ENCODE assay signal across 10 cellular contexts in genomic region chr11:44592125-44592643, GRCh38. TPM values are rescaled to one million over a fixed set of nuclear protein-coding genes. Genes with fewer than 3 reads are reported as not detected.
A peak's percentile ranks its signal among the peaks of the same experiment; 100 is the strongest.
DNase-seq lines count a peak whose midpoint lies in the region; ATAC-seq and TF ChIP-seq lines count a peak whose summit lies in the region.
"Had no signal": no experiment of that assay in that cellular context is flagged by ENCODE, and none has a peak within 500 bp of the region (broad histone marks: within the 10 kb centered on the region; RNA-seq: fewer than 3 reads in every experiment).

No MANE protein-coding gene starts in this region.

- no peaks in the 10 kb centered on the region for H3K79me2 ChIP-seq in ACC112 (ENCODE audit: control insufficient read depth, insufficient read depth, low read length, unreplicated experiment)

- no peaks in the 10 kb centered on the region for H3K36me3 ChIP-seq in ACC112 (ENCODE audit: insufficient read depth, low read length)

- POLR2A ChIA-PET in naive thymus-derived CD8-positive, alpha-beta T cell (lab: Charles Lee), result interaction anchor here (1.0 to 1.2 kb wide), 2 partner anchors 18 to 19 kb away, joined by 3 read pairs; no protein-coding TSS in a partner anchor

- peak overlapping the region in 6 of 10 donors; percentile 21 to 88 (median 41) for H3K27ac Mint-ChIP-seq in naive thymus-derived CD8-positive, alpha-beta T cell

- no peaks in the 10 kb centered on the region for H3K9me3 Mint-ChIP-seq in naive thymus-derived CD8-positive, alpha-beta T cell

- peaks cover 20 to 36% (median 33%) of the 10 kb centered on the region in 4 donors for H3K4me1 Mint-ChIP-seq in naive thymus-derived CD8-positive, alpha-beta T cell

- H3K36me3 Mint-ChIP-seq in naive thymus-derived CD8-positive, alpha-beta T cell, result peaks cover 0 to 12% (median 9%) of the 10 kb centered on the region in 3 donors

- H3K4me3 ChIP-seq in ACC112 (ENCODE audit: low read depth, low read length), result no peak overlapping the region
- no peak overlapping the region for H3K4me3 ChIP-seq in coronary artery
- H3K4me3 ChIP-seq: heart left ventricle had no signal

- peak overlapping the region; percentile 54; the same call in 1 of the 2 replicates for H3K27ac ChIP-seq in ACC112 (ENCODE audit: low read depth, low read length)
- peak overlapping the region; percentile 76 to 86 for H3K27ac ChIP-seq in coronary artery

- H3K4me1 ChIP-seq in ACC112 (ENCODE audit: control insufficient read depth, insufficient read depth, low read length, unreplicated experiment), result peaks cover 33% of the 10 kb centered on the region

- ATAC-seq in naive thymus-derived CD8-positive, alpha-beta T cell, result no peak
- ATAC-seq in HG02623 (IDR thresholded peaks at IDR 0.05; ENCODE audit: unreplicated experiment), result no peak
- ATAC-seq in HG03520 (IDR thresholded peaks at IDR 0.05; ENCODE audit: unreplicated experiment), result no peak
- ATAC-seq in GM19328 (IDR thresholded peaks at IDR 0.05; ENCODE audit: unreplicated experiment), result no peak

- peak; percentile 78 for DNase-seq in LHCN-M2 (ENCODE audit: low read depth)
- DNase-seq in coronary artery (ENCODE audit: low spot score), result peak; percentile 92
- DNase-seq in naive thymus-derived CD8-positive, alpha-beta T cell, result no peak
- no peak for DNase-seq in A172 (ENCODE audit: low spot score)
- DNase-seq: activated naive CD4-positive, alpha-beta T cell treated with Interleukin-2 at 50 U/mL for 16 hours; heart left ventricle had no signal

- no peak for TF ChIP-seq CTCF in coronary artery (IDR thresholded peaks at IDR 0.05)

- no peaks in the 10 kb centered on the region for H3K27me3 Mint-ChIP-seq in naive thymus-derived CD8-positive, alpha-beta T cell

- H3K4me3 Mint-ChIP-seq in naive thymus-derived CD8-positive, alpha-beta T cell, result no peak overlapping the region

- H3K27me3 ChIP-seq in ACC112 (ENCODE audit: insufficient read depth, low read length), result no peaks in the 10 kb centered on the region
- H3K27me3 ChIP-seq: heart left ventricle had no signal

- no peak overlapping the region for H2AFZ ChIP-seq in ACC112 (ENCODE audit: low read length, unreplicated experiment)

RNA-seq across cellular contexts. Expression of gene CD82, which starts 26.7 kb away (rescaled TPM):
- 304 and 372 TPM in 2 replicates for total RNA-seq in LHCN-M2 (2014; rRNA removed)
- 301 TPM for polyA plus RNA-seq in LHCN-M2 (2012)
- total RNA-seq in naive thymus-derived CD8-positive, alpha-beta T cell, result 10 to 100 TPM; 24.1 to 28.7 TPM
- 10 to 100 TPM; 21.1 to 29.9 (median 21.1) TPM for polyA plus RNA-seq in naive thymus-derived CD8-positive, alpha-beta T cell
- 26.8 and 40.3 TPM in 2 replicates for total RNA-seq in A172 (2014; rRNA removed; shearing (Covaris generic))

Comparison
In these comparisons a context has a peak if more than half of its experiments do, and no peak if none do; other contexts are left out.
1. DNase-seq: peak in LHCN-M2 (single experiment) and coronary artery (single experiment); none in naive thymus-derived CD8-positive, alpha-beta T cell (0 of 10) and A172 (single experiment).